8 cellular contexts compared by ENCODE assay signal in genomic region chr5:138611295-138612220, GRCh38. TPM values are rescaled to one million over a fixed set of nuclear protein-coding genes. Genes with fewer than 3 reads are reported as not detected.
DNase-seq lines count a peak whose midpoint lies in the region; ATAC-seq, FAIRE-seq and TF ChIP-seq lines count a peak whose summit lies in the region.

No MANE protein-coding gene starts in this region.

- intact Hi-C loops in Right ventricle myocardium inferior (cut with DNase I): no loop called here
- intact Hi-C loops in cardiac septum (cut with DNase I): no loop called here
- intact Hi-C loops in vagina (cut with DNase I): no loop called here
- intact Hi-C loops in left lung (cut with DNase I): no loop called here

- no peak for TF ChIP-seq CTCF in coronary artery (IDR thresholded peaks at IDR 0.05)
- TF ChIP-seq CTCF in vagina (IDR thresholded peaks at IDR 0.05): no peak
- TF ChIP-seq CTCF in D721Med (IDR thresholded peaks at IDR 0.05; ENCODE audit: insufficient read depth, missing control alignments): no peak
- no peak for TF ChIP-seq CTCF in left lung (IDR thresholded peaks at IDR 0.05)

- H3K27me3 ChIP-seq in vagina (no peaks in the 10 kb centered on the region), left lung (no peaks in the 10 kb centered on the region)

- FAIRE-seq in D721Med (lab: Jason Lieb, UNC): no peak

- H3K27ac ChIP-seq in coronary artery (no peak overlapping the region), vagina (peak overlapping the region; percentile 48), left lung (peak overlapping the region in 1 of 2 donors; percentile 15)

- H3K4me1 ChIP-seq in vagina (peaks cover 30% of the 10 kb centered on the region), left lung (peaks cover 5 to 21% of the 10 kb centered on the region in 2 donors)

- no peak for TF ChIP-seq POLR2A in vagina (IDR thresholded peaks at IDR 0.05)

- H3K9me3 ChIP-seq in vagina: no peaks in the 10 kb centered on the region
- no peaks in the 10 kb centered on the region for H3K9me3 ChIP-seq in left lung

- no peaks in the 10 kb centered on the region for H3K36me3 ChIP-seq in vagina
- H3K36me3 ChIP-seq in left lung: no peaks in the 10 kb centered on the region

- DNase-seq in Right ventricle myocardium inferior (ENCODE audit: missing footprints) (no peak), cardiac septum (ENCODE audit: low spot score) (no peak), coronary artery (ENCODE audit: low spot score) (no peak), medulla oblongata (ENCODE audit: extremely low spot score) (peak; percentile 75), vagina (ENCODE audit: extremely low spot score in 2 of 2) (no peak), D721Med (ENCODE audit: insufficient read length, low spot score) (no peak), left lung (no peak), amniotic stem cell (lab: John Stamatoyannopoulos, UW) (no peak)

- H3K4me3 ChIP-seq in coronary artery (peak overlapping the region; percentile 62), vagina (peak overlapping the region; percentile 6 to 28), left lung (peak overlapping the region in 1 of 2 donors; percentile 27)

- ATAC-seq in Right ventricle myocardium inferior (peak; percentile 40), left lung (no peak)

RNA-seq across cellular contexts. Expression of gene HSPA9, which starts 36.4 kb away (rescaled TPM):
- 308 TPM for total RNA-seq in Right ventricle myocardium inferior
- total RNA-seq in cardiac septum: 274 TPM
- total RNA-seq in vagina: 156 TPM
- 100 to 1,000 TPM; 128 to 205 TPM for total RNA-seq in left lung
